In the genomic region with DNA sequence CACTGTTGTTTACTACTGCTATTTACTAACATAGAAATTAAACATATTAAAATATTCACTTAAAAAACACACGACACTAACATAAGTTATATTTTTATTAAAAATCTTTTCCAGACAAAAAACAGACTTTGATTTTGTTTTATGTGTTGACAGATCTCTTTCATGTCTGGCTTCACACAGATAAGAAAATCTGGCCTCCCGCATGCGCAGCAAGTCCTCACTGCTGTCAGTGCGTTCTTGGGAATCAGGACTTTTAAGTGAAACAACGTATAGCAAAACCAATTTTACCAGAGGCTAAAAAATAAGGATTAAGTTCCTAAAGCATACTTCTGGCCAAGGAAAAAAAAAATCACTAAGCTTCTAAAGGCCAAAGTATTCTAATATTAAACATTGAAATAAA, we compare ENCODE assay signal across 8 cellular contexts. TPM values are rescaled to one million over a fixed set of nuclear protein-coding genes. Genes with fewer than 3 reads are reported as not detected.
A peak's percentile ranks its signal among the peaks of the same experiment; 100 is the strongest.
DNase-seq lines count a peak whose midpoint lies in the region; ATAC-seq and TF ChIP-seq lines count a peak whose summit lies in the region.

No MANE protein-coding gene starts in this region.

- H3K4me1 ChIP-seq in BE2C (no peaks in the 10 kb centered on the region), lower lobe of right lung (peaks cover 58% of the 10 kb centered on the region)

- intact Hi-C loops in lower lobe of right lung (cut with DNase I) = no loop called here

- no peaks in the 10 kb centered on the region for H3K27me3 ChIP-seq in BE2C
- no peaks in the 10 kb centered on the region for H3K27me3 ChIP-seq in lower lobe of right lung (ENCODE audit: low read depth)

- in situ Hi-C loops in astrocyte of the cerebellum (cut with HindIII; ENCODE audit: low sequenced_read_pairs) = no loop called here

- H3K9me3 ChIP-seq in BE2C (no peaks in the 10 kb centered on the region), lower lobe of right lung (no peaks in the 10 kb centered on the region)

- ATAC-seq in lower lobe of right lung (no peak), HG02763 (IDR thresholded peaks at IDR 0.05; ENCODE audit: unreplicated experiment) (no peak), HG03097 (IDR thresholded peaks at IDR 0.05; ENCODE audit: low FRiP score, unreplicated experiment) (no peak)

- peak overlapping the region; percentile 89 for H3K4me3 ChIP-seq in BE2C (ENCODE audit: low read depth, low read length)
- peak overlapping the region; percentile 82 for H3K4me3 ChIP-seq in astrocyte of the cerebellum (ENCODE audit: low read depth, low read length)
- peak overlapping the region; percentile 79 for H3K4me3 ChIP-seq in lower lobe of right lung

- DNase-seq in BE2C (peak; percentile 42), Kasumi-1 (lab: John Stamatoyannopoulos, UW) (peak; percentile 50 to 58), astrocyte of the cerebellum (ENCODE audit: low read depth) (no peak), lower lobe of right lung (no peak), NCI-H2171 (lab: John Stamatoyannopoulos, UW) (no peak), AG08396 (ENCODE audit: low spot score) (no peak)

- H3K36me3 ChIP-seq in BE2C (no peaks in the 10 kb centered on the region; the same call in none of the 2 replicates), lower lobe of right lung (peaks cover 13% of the 10 kb centered on the region)

- TF ChIP-seq CTCF in BE2C (IDR thresholded peaks at IDR 0.05; ENCODE audit: low read depth, low read length) (no peak), astrocyte of the cerebellum (IDR thresholded peaks at IDR 0.05; ENCODE audit: low read depth, low read length, missing control alignments) (no peak), lower lobe of right lung (IDR thresholded peaks at IDR 0.05) (no peak)

- H3K27ac ChIP-seq in lower lobe of right lung = peak overlapping the region; percentile 100

RNA-seq across cellular contexts. Expression of a gene that starts 1.2 kb away (rescaled TPM):
- polyA plus RNA-seq in BE2C (2012; ENCODE audit: insufficient read depth, insufficient read length, low read depth) = 30.6 TPM
- 49.5 TPM for total RNA-seq in lower lobe of right lung

RNA-seq across cellular contexts. Expression of a gene that starts 6.0 kb away (rescaled TPM):
- 17.2 TPM for polyA plus RNA-seq in BE2C (2012; ENCODE audit: insufficient read depth, insufficient read length, low read depth)
- total RNA-seq in lower lobe of right lung = 22.0 TPM

RNA-seq across cellular contexts. Expression of a gene that starts 24.5 kb away (rescaled TPM):
- polyA plus RNA-seq in BE2C (2012; ENCODE audit: insufficient read depth, insufficient read length, low read depth) = not detected
- total RNA-seq in lower lobe of right lung = not detected

Comparison
In these comparisons a context has a peak if more than half of its experiments do, and no peak if none do; other contexts are left out.
1. DNase-seq: peak in BE2C (single experiment) and Kasumi-1 (2 of 2); none in astrocyte of the cerebellum (single experiment), lower lobe of right lung (single experiment), NCI-H2171 (single experiment) and AG08396 (single experiment).
2. Peak in every context shown above with its lines, with median percentiles within 50 percentile points of each other: H3K4me3 ChIP-seq.